ENCODE assay signal across 15 cellular contexts in genomic region chr10:31593124-31593523, GRCh38.
A peak's percentile ranks its signal among the peaks of the same experiment; 100 is the strongest.
DNase-seq lines count a peak whose midpoint lies in the region; ATAC-seq and TF ChIP-seq lines count a peak whose summit lies in the region.
"Had no signal": no experiment of that assay in that cellular context is flagged by ENCODE, and none has a peak within 500 bp of the region (broad histone marks: within the 10 kb centered on the region; RNA-seq: fewer than 3 reads in every experiment).

No MANE protein-coding gene starts in this region.

- no peaks in the 10 kb centered on the region for H3K79me2 ChIP-seq in PC-3 (ENCODE audit: low read length)

- intact Hi-C loops in PC-3 (cut with micrococcal nuclease) = no loop called here

- no peaks in the 10 kb centered on the region for H3K9me3 ChIP-seq in PC-3 (ENCODE audit: low read length)

- H3K27me3 ChIP-seq in PC-3 (ENCODE audit: low read length) = no peaks in the 10 kb centered on the region
- H3K27me3 ChIP-seq: BLaER1 treated with 17β-estradiol and CSF1 and Interleukin-3, amounts not matched to agents 10 nM and 100 nM had no signal

- ATAC-seq in PC-3 (no peak), HG03175 (IDR thresholded peaks at IDR 0.05; ENCODE audit: unreplicated experiment) (no peak)
- ATAC-seq: CD8-positive, alpha-beta T cell; HCT116 had no signal

- no peak overlapping the region for H3K4me3 ChIP-seq in PC-3 (ENCODE audit: low read length)
- H3K4me3 ChIP-seq: BLaER1 treated with 17β-estradiol and CSF1 and Interleukin-3, amounts not matched to agents 10 nM and 100 nM had no signal

- H4K20me1 ChIP-seq in PC-3 (ENCODE audit: low read length) = no peaks in the 10 kb centered on the region
- H4K20me1 ChIP-seq: BLaER1 treated with 17β-estradiol and CSF1 and Interleukin-3, amounts not matched to agents 10 nM and 100 nM had no signal

- no TSS peak for BruUV-seq in PC-3 (replicated peaks; lab: Mats Ljungman, UMichigan)

- POLR2A ChIA-PET in PC-3 (lab: Charles Lee; ENCODE audit: unreplicated experiment) = no interaction called here

- H3K4me2 ChIP-seq in PC-3 (ENCODE audit: low read length) = no peak overlapping the region
- H3K4me2 ChIP-seq: BLaER1 treated with 17β-estradiol and CSF1 and Interleukin-3, amounts not matched to agents 10 nM and 100 nM had no signal

- H3F3A ChIP-seq in PC-3 (ENCODE audit: low read length, unreplicated experiment) = no peaks in the 10 kb centered on the region

- H3K9me2 ChIP-seq in PC-3 (replicated peaks; ENCODE audit: low read length) = no peaks in the 10 kb centered on the region

- CTCF ChIA-PET in PC-3 (lab: Charles Lee) = no interaction called here

- H2AFZ ChIP-seq in PC-3 (ENCODE audit: low read length) = no peak overlapping the region

- no peaks in the 10 kb centered on the region for H3K4me1 ChIP-seq in PC-3 (ENCODE audit: insufficient read depth, low read length)

- H3K36me3 ChIP-seq in PC-3 (ENCODE audit: low read depth, low read length) = no peaks in the 10 kb centered on the region
- H3K36me3 ChIP-seq: BLaER1 treated with 17β-estradiol and CSF1 and Interleukin-3, amounts not matched to agents 10 nM and 100 nM had no signal

- DNase-seq in LHCN-M2 (ENCODE audit: low read depth) = peak; percentile 74
- peak; percentile 10 for DNase-seq in dermis blood vessel endothelial cell
- DNase-seq in mucosa of gallbladder (ENCODE audit: low spot score) = peak; percentile 4
- DNase-seq in PC-3 = no peak
- no peak for DNase-seq in cerebellar cortex (ENCODE audit: low spot score)
- DNase-seq: Calu3; CD8-positive, alpha-beta T cell; GDM1; GOT3; H7; HFFc6; IMR-90 had no signal

- H3K27ac ChIP-seq in PC-3 (ENCODE audit: low read length) = no peak overlapping the region
- H3K27ac ChIP-seq: BLaER1 treated with 17β-estradiol and CSF1 and Interleukin-3, amounts not matched to agents 10 nM and 100 nM had no signal

- no peak overlapping the region for H3K9ac ChIP-seq in PC-3 (ENCODE audit: low read length)
- H3K9ac ChIP-seq: BLaER1 treated with 17β-estradiol and CSF1 and Interleukin-3, amounts not matched to agents 10 nM and 100 nM had no signal

- TF ChIP-seq CTCF in PC-3 (conservative IDR thresholded peaks at IDR 0.05; ENCODE audit: low read depth, low read length) = no peak

Comparison
In these comparisons a context has a peak if more than half of its experiments do, and no peak if none do; other contexts are left out.
1. DNase-seq: peak in LHCN-M2 (single experiment), dermis blood vessel endothelial cell (single experiment) and mucosa of gallbladder (single experiment); none in PC-3 (single experiment) and cerebellar cortex (single experiment).